9 cellular contexts compared by ENCODE assay signal in genomic region chr2:176157499-176158305, GRCh38. TPM values are rescaled to one million over a fixed set of nuclear protein-coding genes. Genes with fewer than 3 reads are reported as not detected.
DNase-seq lines count a peak whose midpoint lies in the region; ATAC-seq and TF ChIP-seq lines count a peak whose summit lies in the region.
"Had no signal": no experiment of that assay in that cellular context is flagged by ENCODE, and none has a peak within 500 bp of the region (broad histone marks: within the 10 kb centered on the region; RNA-seq: fewer than 3 reads in every experiment).

No MANE protein-coding gene starts in this region.

- no peaks in the 10 kb centered on the region for H3K9me3 ChIP-seq in A673 (ENCODE audit: low read depth, low read length, poor library complexity, severe bottlenecking)
- peaks cover 4% of the 10 kb centered on the region for H3K9me3 ChIP-seq in T-helper 17 cell (ENCODE audit: control insufficient read depth, low read length, poor library complexity, severe bottlenecking)
- no peaks in the 10 kb centered on the region for H3K9me3 ChIP-seq in OCI-LY7 (ENCODE audit: low read length)

- no peak overlapping the region for H3K4ac ChIP-seq in mesendoderm (ENCODE audit: low read depth, low read length)

- peaks cover 5% of the 10 kb centered on the region for H3K36me3 Mint-ChIP-seq in T-helper 17 cell (ENCODE audit: low read depth)

- peak overlapping the region; percentile 45 for H3K4me3 Mint-ChIP-seq in T-helper 17 cell

- TF ChIP-seq CTCF in A673 (conservative IDR thresholded peaks at IDR 0.05; ENCODE audit: low read depth, low read length) (no peak), OCI-LY7 (conservative IDR thresholded peaks at IDR 0.05; ENCODE audit: low read length) (no peak)

- H3K79me1 ChIP-seq in mesendoderm (ENCODE audit: low read length): no peaks in the 10 kb centered on the region

- H3K4me1 Mint-ChIP-seq in T-helper 17 cell: peaks cover 7% of the 10 kb centered on the region

- H3K9ac ChIP-seq in mesendoderm (ENCODE audit: low read length): no peak overlapping the region

- H2AK5ac ChIP-seq in mesendoderm (ENCODE audit: low read length): no peak overlapping the region

- H3K4me3 ChIP-seq in A673 (ENCODE audit: low read depth, low read length, poor library complexity, severe bottlenecking) (peak overlapping the region; percentile 48), GM08714 (ENCODE audit: low read length) (peak overlapping the region; percentile 20; the same call in 1 of the 2 replicates), mesendoderm (ENCODE audit: low read length) (no peak overlapping the region), OCI-LY7 (ENCODE audit: low read depth, low read length, poor library complexity, severe bottlenecking) (no peak overlapping the region)

- WGBS in mesendoderm (ENCODE audit: extremely low coverage, insufficient coverage, low lambda C conversion rate): no CpG with 5 or more reads among the region's 50 CpGs

- no peaks in the 10 kb centered on the region for H4K20me1 ChIP-seq in OCI-LY7 (ENCODE audit: insufficient read depth, low read length)

- H3K56ac ChIP-seq in mesendoderm (ENCODE audit: low read length): peak overlapping the region; percentile 70

- peak overlapping the region; percentile 70 for H3K27ac Mint-ChIP-seq in T-helper 17 cell

- H3K27me3 Mint-ChIP-seq in T-helper 17 cell: peaks cover 89% of the 10 kb centered on the region

- no peak overlapping the region for H4K8ac ChIP-seq in mesendoderm (ENCODE audit: low read depth, low read length)

- no peak overlapping the region for H2BK15ac ChIP-seq in mesendoderm (replicated peaks; ENCODE audit: low read depth)

- H2BK120ac ChIP-seq in mesendoderm (ENCODE audit: low read depth, low read length): no peak overlapping the region

- H4K5ac ChIP-seq in mesendoderm (ENCODE audit: low read length): no peak overlapping the region

- H2AFZ ChIP-seq in OCI-LY7 (ENCODE audit: low read length): no peak overlapping the region

- no peak overlapping the region for H3K23ac ChIP-seq in mesendoderm (ENCODE audit: low read length)

- CTCF ChIA-PET in A673 (lab: Charles Lee): no interaction called here
- CTCF ChIA-PET in OCI-LY7 (lab: Charles Lee; ENCODE audit: unreplicated experiment): no interaction called here

- peaks cover 28% of the 10 kb centered on the region for H3K4me1 ChIP-seq in A673 (ENCODE audit: insufficient read depth, low read length, poor library complexity, severe bottlenecking)
- H3K4me1 ChIP-seq in mesendoderm (ENCODE audit: control insufficient read depth, low read depth, low read length): peaks cover 3% of the 10 kb centered on the region
- H3K4me1 ChIP-seq in OCI-LY7 (ENCODE audit: insufficient read depth, low read length, poor library complexity, severe bottlenecking): no peaks in the 10 kb centered on the region

- POLR2A ChIA-PET in A673 (lab: Charles Lee; ENCODE audit: low non-redundant PET): no interaction called here
- POLR2A ChIA-PET in OCI-LY7 (lab: Charles Lee): no interaction called here

- DNase-seq in A673 (ENCODE audit: low spot score): peak; percentile 70
- no peak for DNase-seq in T-helper 17 cell
- peak; percentile 55 for DNase-seq in mesendoderm
- no peak for DNase-seq in stimulated activated CD4-positive, alpha-beta T cell treated with anti-CD3 and anti-CD28 coated beads, Interleukin-15, amount 100 ng/mL, for 24 hours
- DNase-seq in NCI-H226: no peak
- no peak for DNase-seq in activated CD4-positive, alpha-beta T cell treated with anti-CD3 and anti-CD28 coated beads, Interleukin-2, amount 50 U/mL, for 1 hour
- no peak for DNase-seq in OCI-LY7 (ENCODE audit: low spot score)
- DNase-seq: activated T-cell treated with anti-CD3 and anti-CD28 coated beads for 4 hours had no signal

- no TSS peak for BruUV-seq in A673 (replicated peaks; lab: Mats Ljungman, UMichigan)
- BruUV-seq in OCI-LY7 (replicated peaks; lab: Mats Ljungman, UMichigan): no TSS peak

- intact Hi-C loops in A673 (cut with micrococcal nuclease; ENCODE audit: unreplicated experiment) (loop anchor here (5.0 kb wide), 1 partner anchor 300 kb away; no protein-coding TSS in a partner anchor), OCI-LY7 (cut with micrococcal nuclease; ENCODE audit: unreplicated experiment) (no loop called here)

- H3K18ac ChIP-seq in mesendoderm (ENCODE audit: low read length): no peak overlapping the region

- H2BK5ac ChIP-seq in mesendoderm (ENCODE audit: low read length): no peak overlapping the region

- H3K79me2 ChIP-seq in mesendoderm (ENCODE audit: control insufficient read depth, insufficient read depth, low read length) (no peaks in the 10 kb centered on the region), OCI-LY7 (ENCODE audit: insufficient read depth, low read depth, low read length) (no peaks in the 10 kb centered on the region)

- H3K4me2 ChIP-seq in mesendoderm (ENCODE audit: low read length) (peak overlapping the region; percentile 32), OCI-LY7 (ENCODE audit: low read length) (no peak overlapping the region)

- no peaks in the 10 kb centered on the region for H3K9me2 ChIP-seq in OCI-LY7 (ENCODE audit: insufficient read depth, low read length)

- H3K36me3 ChIP-seq in A673 (ENCODE audit: insufficient read depth, low read length, poor library complexity, severe bottlenecking) (peaks cover 42% of the 10 kb centered on the region), mesendoderm (ENCODE audit: control insufficient read depth, insufficient read depth, low read length) (no peaks in the 10 kb centered on the region), OCI-LY7 (ENCODE audit: insufficient read depth, low read length) (no peaks in the 10 kb centered on the region)

- H3K27ac ChIP-seq in A673 (ENCODE audit: low read depth, low read length, poor library complexity, severe bottlenecking): peak overlapping the region; percentile 85
- H3K27ac ChIP-seq in mesendoderm (ENCODE audit: low read depth, low read length): no peak overlapping the region
- H3K27ac ChIP-seq in OCI-LY7 (ENCODE audit: low read depth, low read length, poor library complexity, severe bottlenecking): no peak overlapping the region

- H3K27me3 ChIP-seq in A673 (replicated peaks; ENCODE audit: insufficient read depth, low read depth, low read length, poor library complexity) (no peaks in the 10 kb centered on the region), mesendoderm (ENCODE audit: insufficient read depth, low read length, poor library complexity) (peaks cover 88% of the 10 kb centered on the region)

- ATAC-seq in T-helper 17 cell: no peak

RNA-seq across cellular contexts. Expression of gene HOXD3, which starts 0.6 kb away (rescaled TPM):
- total RNA-seq in A673 (2021) (41.3 and 53.0 TPM in 2 replicates), T-helper 17 cell (not detected), OCI-LY7 (2022) (not detected in 2 replicates)
- polyA plus RNA-seq in mesendoderm (2013, experiment 1 of 2): not detected
- polyA plus RNA-seq in mesendoderm (2013, experiment 2 of 2): not detected
- not detected in 2 replicates for total RNA-seq in OCI-LY7 (2014; rRNA removed; shearing (Covaris generic))

RNA-seq across cellular contexts. Expression of gene HOXD4, which starts 6.4 kb away (rescaled TPM):
- 30.8 and 34.3 TPM in 2 replicates for total RNA-seq in A673 (2021)
- total RNA-seq in T-helper 17 cell: not detected
- not detected for polyA plus RNA-seq in mesendoderm (2013, experiment 1 of 2)
- not detected for polyA plus RNA-seq in mesendoderm (2013, experiment 2 of 2)
- not detected in 2 replicates for total RNA-seq in OCI-LY7 (2014; rRNA removed; shearing (Covaris generic))
- total RNA-seq in OCI-LY7 (2022): not detected in 2 replicates

RNA-seq across cellular contexts. Expression of gene HOXD8, which starts 28.2 kb away (rescaled TPM):
- total RNA-seq in A673 (2021) (56.8 and 61.9 TPM in 2 replicates), T-helper 17 cell (not detected), OCI-LY7 (2022) (not detected in 2 replicates)
- polyA plus RNA-seq in mesendoderm (2013, experiment 1 of 2): not detected
- not detected for polyA plus RNA-seq in mesendoderm (2013, experiment 2 of 2)
- total RNA-seq in OCI-LY7 (2014; rRNA removed; shearing (Covaris generic)): not detected in 2 replicates

RNA-seq across cellular contexts. Expression of gene HOXD1, which starts 30.8 kb away (rescaled TPM):
- total RNA-seq in A673 (2021) (not detected in 2 replicates), T-helper 17 cell (not detected), OCI-LY7 (2022) (not detected in 2 replicates)
- 0.27 TPM for polyA plus RNA-seq in mesendoderm (2013, experiment 1 of 2)
- polyA plus RNA-seq in mesendoderm (2013, experiment 2 of 2): 0.29 TPM
- total RNA-seq in OCI-LY7 (2014; rRNA removed; shearing (Covaris generic)): not detected in 2 replicates

RNA-seq across cellular contexts. Expression of gene HOXD9, which starts 35.2 kb away (rescaled TPM):
- 63.0 and 64.9 TPM in 2 replicates for total RNA-seq in A673 (2021)
- not detected for total RNA-seq in T-helper 17 cell
- polyA plus RNA-seq in mesendoderm (2013, experiment 1 of 2): not detected
- polyA plus RNA-seq in mesendoderm (2013, experiment 2 of 2): not detected
- not detected in 2 replicates for total RNA-seq in OCI-LY7 (2014; rRNA removed; shearing (Covaris generic))
- total RNA-seq in OCI-LY7 (2022): not detected in 2 replicates

Comparison
In these comparisons a context has a peak if more than half of its experiments do, and no peak if none do; other contexts are left out.
1. DNase-seq: peak in A673 (single experiment) and mesendoderm (single experiment); none in T-helper 17 cell (0 of 3), stimulated activated CD4-positive, alpha-beta T cell treated with anti-CD3 and anti-CD28 coated beads, Interleukin-15, amount 100 ng/mL, for 24 hours (single experiment), NCI-H226 (single experiment), activated CD4-positive, alpha-beta T cell treated with anti-CD3 and anti-CD28 coated beads, Interleukin-2, amount 50 U/mL, for 1 hour (single experiment) and OCI-LY7 (single experiment).
2. H3K4me3 ChIP-seq: peak in A673 (single experiment) and GM08714 (single experiment); none in mesendoderm (single experiment) and OCI-LY7 (single experiment).
3. RNA of gene HOXD3, which starts 0.6 kb away (total RNA-seq): 41.3 to 53.0 TPM in A673; not detected in T-helper 17 cell and not detected in OCI-LY7; every median in the first group is over 10 times any median in the second.
4. RNA of gene HOXD4, which starts 6.4 kb away (total RNA-seq): 30.8 to 34.3 TPM in A673; not detected in T-helper 17 cell and not detected in OCI-LY7; every median in the first group is over 10 times any median in the second.
5. RNA of gene HOXD8, which starts 28.2 kb away (total RNA-seq): 56.8 to 61.9 TPM in A673; not detected in T-helper 17 cell and not detected in OCI-LY7; every median in the first group is over 10 times any median in the second.